Comparison of ENCODE assay signal across 25 cellular contexts in genomic region chr12:124241776-124242528, GRCh38. TPM values are rescaled to one million over a fixed set of nuclear protein-coding genes. Genes with fewer than 3 reads are reported as not detected.
"Had no signal": no experiment of that assay in that cellular context is flagged by ENCODE, and none has a peak within 500 bp of the region (broad histone marks: within the 10 kb centered on the region; RNA-seq: fewer than 3 reads in every experiment).

No MANE protein-coding gene starts in this region.

- H3K36me3 ChIP-seq: right atrium auricular region, suprapubic skin, transverse colon, upper lobe of right lung, uterus had no signal

- H3K27ac Mint-ChIP-seq: effector memory CD8-positive, alpha-beta T cell; memory B cell; naive B cell; natural killer cell treated with Interleukin-12 subunit alpha and Interleukin-12 subunit beta and Interleukin-15 and Interleukin-18, amount 100 ng/mL, for 72 hours; progenitor cell of endocrine pancreas; stimulated activated naive CD8-positive, alpha-beta T cell treated with anti-CD3 and anti-CD28 coated beads, Interleukin-15, amount 100 ng/mL, for 72 hours had no signal

- ATAC-seq: effector memory CD8-positive, alpha-beta T cell; left lobe of liver; natural killer cell treated with Interleukin-12 subunit alpha and Interleukin-12 subunit beta and Interleukin-15 and Interleukin-18, amount 100 ng/mL, for 72 hours; sciatic nerve; stimulated activated naive CD8-positive, alpha-beta T cell treated with anti-CD3 and anti-CD28 coated beads, Interleukin-15, amount 100 ng/mL, for 72 hours had no signal

- H3K4me3 ChIP-seq: coronary artery, lung, right atrium auricular region, smooth muscle cell, suprapubic skin, transverse colon, upper lobe of right lung, uterus had no signal

- H3K9ac ChIP-seq: parathyroid adenoma had no signal

- H3K27me3 Mint-ChIP-seq: progenitor cell of endocrine pancreas; stimulated activated naive CD8-positive, alpha-beta T cell treated with anti-CD3 and anti-CD28 coated beads, Interleukin-15, amount 100 ng/mL, for 72 hours had no signal

- H3K4me1 ChIP-seq: parathyroid adenoma, right atrium auricular region, suprapubic skin, upper lobe of right lung, uterus had no signal

- H3K27me3 ChIP-seq: right atrium auricular region, suprapubic skin, transverse colon, upper lobe of right lung, uterus had no signal

- H3K9me3 ChIP-seq: suprapubic skin had no signal

- H3K4me3 Mint-ChIP-seq: effector memory CD8-positive, alpha-beta T cell; memory B cell; naive B cell; natural killer cell treated with Interleukin-12 subunit alpha and Interleukin-12 subunit beta and Interleukin-15 and Interleukin-18, amount 100 ng/mL, for 72 hours; neural crest cell; stimulated activated naive CD8-positive, alpha-beta T cell treated with anti-CD3 and anti-CD28 coated beads, Interleukin-15, amount 100 ng/mL, for 72 hours had no signal

- DNase-seq: effector memory CD8-positive, alpha-beta T cell; erythroblast; hypothalamus; naive B cell; stimulated activated CD4-positive, alpha-beta T cell treated with anti-CD3 and anti-CD28 coated beads, Interleukin-12 subunit alpha, Interleukin-12 subunit beta, amount 100 ng/mL, for 4 hours; stimulated activated CD4-positive, alpha-beta T cell treated with anti-CD3 and anti-CD28 coated beads, Interleukin-1b, Interleukin-23, amount 100 ng/mL, for 48 hours; stimulated activated CD4-positive, alpha-beta T cell treated with anti-CD3 and anti-CD28 coated beads, Interleukin-4, amount 100 ng/mL, for 1 hour; stimulated activated CD8-positive, alpha-beta memory T cell treated with anti-CD3 and anti-CD28 coated beads, Interleukin-4, amount 100 ng/mL, for 48 hours; stimulated activated naive CD4-positive, alpha-beta T cell; stimulated activated naive CD8-positive, alpha-beta T cell treated with anti-CD3 and anti-CD28 coated beads, Interleukin-15, amount 100 ng/mL, for 72 hours; transverse colon; upper lobe of right lung; uterus had no signal

- H3K4me2 ChIP-seq: smooth muscle cell had no signal

- H3K79me2 ChIP-seq: parathyroid adenoma had no signal

- H3K9me3 Mint-ChIP-seq: natural killer cell treated with Interleukin-12 subunit alpha and Interleukin-12 subunit beta and Interleukin-15 and Interleukin-18, amount 100 ng/mL, for 72 hours had no signal

- H3K36me3 Mint-ChIP-seq: naive B cell; natural killer cell treated with Interleukin-12 subunit alpha and Interleukin-12 subunit beta and Interleukin-15 and Interleukin-18, amount 100 ng/mL, for 72 hours had no signal

- H2AFZ ChIP-seq: parathyroid adenoma had no signal

- H3K27ac ChIP-seq: coronary artery, parathyroid adenoma, right atrium auricular region, suprapubic skin, transverse colon, upper lobe of right lung, uterus had no signal

- H3K4me1 Mint-ChIP-seq: memory B cell; naive B cell; neural crest cell; stimulated activated naive CD8-positive, alpha-beta T cell treated with anti-CD3 and anti-CD28 coated beads, Interleukin-15, amount 100 ng/mL, for 72 hours had no signal

RNA-seq across cellular contexts. Expression of gene RFLNA, which starts 52.9 kb away (rescaled TPM):
- total RNA-seq: left lobe of liver; natural killer cell treated with Interleukin-12 subunit alpha and Interleukin-12 subunit beta and Interleukin-15 and Interleukin-18, amount 100 ng/mL, for 72 hours had no signal
